1 cellular context compared by ENCODE assay signal in genomic region chr3:157499342-157499963, GRCh38.
A peak's percentile ranks its signal among the peaks of the same experiment; 100 is the strongest.
TF ChIP-seq lines count a peak whose summit lies in the region.

No MANE protein-coding gene starts in this region.

TF ChIP-seq in WTC11, 78 proteins besides CTCF, POLR2A, EP300 and RAD21 (continued from another document and continues in another):
- TF ChIP-seq ZBTB43 (CRISPR knock-in tag; IDR thresholded peaks at IDR 0.05) (0 out of 2 replicates have a peak, but pooled peaks have one; percentile 38), ZSCAN18 (CRISPR knock-in tag; IDR thresholded peaks at IDR 0.05) (no peak), SMAD4 (CRISPR knock-in tag; IDR thresholded peaks at IDR 0.05) (no peak), ZNF671 (CRISPR knock-in tag; IDR thresholded peaks at IDR 0.05) (no peak), ESRRA (CRISPR knock-in tag; IDR thresholded peaks at IDR 0.05; ENCODE audit: borderline replicate concordance) (no peak), GABPB1 (CRISPR knock-in tag; IDR thresholded peaks at IDR 0.05) (no peak), ZNF232 (CRISPR knock-in tag; IDR thresholded peaks at IDR 0.05) (no peak), EMX1 (CRISPR knock-in tag; IDR thresholded peaks at IDR 0.05) (no peak), AFF4 (CRISPR knock-in tag; IDR thresholded peaks at IDR 0.05; ENCODE audit: borderline replicate concordance) (0 out of 2 replicates have a peak, but pooled peaks have one; percentile 33), FOXK1 (CRISPR knock-in tag; IDR thresholded peaks at IDR 0.05) (0 out of 2 replicates have a peak, but pooled peaks have one; percentile 52), NR3C1 (CRISPR knock-in tag; conservative IDR thresholded peaks at IDR 0.05; ENCODE audit: low read depth) (no peak), GTF2I (CRISPR knock-in tag; conservative IDR thresholded peaks at IDR 0.05) (no peak), FOXP1 (CRISPR knock-in tag; IDR thresholded peaks at IDR 0.05; ENCODE audit: borderline replicate concordance) (peak; percentile 74; the same call in 1 of the 2 replicates), RELA (CRISPR knock-in tag; IDR thresholded peaks at IDR 0.05; ENCODE audit: borderline replicate concordance) (no peak), ZBTB21 (CRISPR knock-in tag; IDR thresholded peaks at IDR 0.05; ENCODE audit: borderline replicate concordance) (no peak), NR1H2 (CRISPR knock-in tag; IDR thresholded peaks at IDR 0.05) (no peak), TP53 (CRISPR knock-in tag; IDR thresholded peaks at IDR 0.05) (no peak), ATF2 (CRISPR knock-in tag; IDR thresholded peaks at IDR 0.05; ENCODE audit: borderline replicate concordance, low read depth) (no peak), PRRX2 (CRISPR knock-in tag; IDR thresholded peaks at IDR 0.05) (no peak), ATF3 (CRISPR knock-in tag; conservative IDR thresholded peaks at IDR 0.05) (no peak), E2F5 (CRISPR knock-in tag; IDR thresholded peaks at IDR 0.05) (no peak), HMGA2 (CRISPR knock-in tag; IDR thresholded peaks at IDR 0.05) (no peak), NFATC4 (CRISPR knock-in tag; IDR thresholded peaks at IDR 0.05) (no peak), ETV6 (CRISPR knock-in tag; IDR thresholded peaks at IDR 0.05) (peak; percentile 40; the same call in 1 of the 2 replicates), NFYB (CRISPR knock-in tag; conservative IDR thresholded peaks at IDR 0.05; ENCODE audit: low read depth) (no peak), IRF1 (CRISPR knock-in tag; IDR thresholded peaks at IDR 0.05) (no peak), TEAD1 (CRISPR knock-in tag; IDR thresholded peaks at IDR 0.05) (peak; percentile 99), ELF4 (CRISPR knock-in tag; IDR thresholded peaks at IDR 0.05; ENCODE audit: low read depth) (no peak), OVOL2 (CRISPR knock-in tag; IDR thresholded peaks at IDR 0.05; ENCODE audit: borderline replicate concordance) (no peak), CBFB (CRISPR knock-in tag; IDR thresholded peaks at IDR 0.05; ENCODE audit: low read depth) (no peak), MYBL2 (CRISPR knock-in tag; IDR thresholded peaks at IDR 0.05) (peak; percentile 64), ZNF512 (CRISPR knock-in tag; IDR thresholded peaks at IDR 0.05; ENCODE audit: borderline replicate concordance) (no peak), ARID4B (CRISPR knock-in tag; IDR thresholded peaks at IDR 0.05; ENCODE audit: borderline replicate concordance) (0 out of 2 replicates have a peak, but pooled peaks have one; percentile 22), USF1 (CRISPR knock-in tag; IDR thresholded peaks at IDR 0.05) (peak; percentile 91), ZNF138 (CRISPR knock-in tag; conservative IDR thresholded peaks at IDR 0.05) (no peak), ATF1 (CRISPR knock-in tag; IDR thresholded peaks at IDR 0.05) (no peak), ZNF281 (CRISPR knock-in tag; IDR thresholded peaks at IDR 0.05) (0 out of 2 replicates have a peak, but pooled peaks have one; percentile 65)
